Comparison of ENCODE assay signal across 1 cellular context in the genomic region with DNA sequence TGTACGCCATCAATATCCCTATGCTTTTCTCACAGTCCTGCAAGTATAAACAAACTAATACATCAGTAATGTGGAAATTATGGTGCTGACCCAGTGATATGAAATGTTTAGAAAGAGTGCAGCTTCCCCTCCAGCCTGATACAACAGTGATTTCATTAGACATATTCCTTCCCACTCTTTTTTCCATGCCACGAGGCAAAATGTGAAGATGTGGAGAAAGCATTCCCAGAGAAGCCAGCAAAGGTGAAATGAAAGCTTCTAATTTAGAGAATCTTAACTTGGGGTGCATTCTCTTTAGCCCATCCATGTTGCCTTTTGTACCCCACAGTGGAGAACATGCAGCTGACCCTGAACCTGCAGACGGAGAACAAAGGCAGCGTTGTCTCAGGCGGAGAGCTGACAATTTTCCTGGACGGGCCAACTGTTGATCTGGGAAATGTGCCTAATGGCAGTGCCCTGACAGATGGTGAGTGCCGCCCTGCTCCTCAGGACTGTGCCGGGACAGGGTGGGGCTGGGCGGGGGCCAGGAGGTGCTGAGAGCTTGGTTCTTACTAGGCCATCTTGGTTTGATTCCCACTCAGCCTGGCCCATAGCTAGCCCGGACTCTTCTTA.
TF ChIP-seq lines count a peak whose summit lies in the region.

No MANE protein-coding gene starts in this region.

TF ChIP-seq in HepG2, 621 proteins besides CTCF, POLR2A, EP300 and RAD21 (continued from another document and continues in another):
- TF ChIP-seq, protein P1, sequence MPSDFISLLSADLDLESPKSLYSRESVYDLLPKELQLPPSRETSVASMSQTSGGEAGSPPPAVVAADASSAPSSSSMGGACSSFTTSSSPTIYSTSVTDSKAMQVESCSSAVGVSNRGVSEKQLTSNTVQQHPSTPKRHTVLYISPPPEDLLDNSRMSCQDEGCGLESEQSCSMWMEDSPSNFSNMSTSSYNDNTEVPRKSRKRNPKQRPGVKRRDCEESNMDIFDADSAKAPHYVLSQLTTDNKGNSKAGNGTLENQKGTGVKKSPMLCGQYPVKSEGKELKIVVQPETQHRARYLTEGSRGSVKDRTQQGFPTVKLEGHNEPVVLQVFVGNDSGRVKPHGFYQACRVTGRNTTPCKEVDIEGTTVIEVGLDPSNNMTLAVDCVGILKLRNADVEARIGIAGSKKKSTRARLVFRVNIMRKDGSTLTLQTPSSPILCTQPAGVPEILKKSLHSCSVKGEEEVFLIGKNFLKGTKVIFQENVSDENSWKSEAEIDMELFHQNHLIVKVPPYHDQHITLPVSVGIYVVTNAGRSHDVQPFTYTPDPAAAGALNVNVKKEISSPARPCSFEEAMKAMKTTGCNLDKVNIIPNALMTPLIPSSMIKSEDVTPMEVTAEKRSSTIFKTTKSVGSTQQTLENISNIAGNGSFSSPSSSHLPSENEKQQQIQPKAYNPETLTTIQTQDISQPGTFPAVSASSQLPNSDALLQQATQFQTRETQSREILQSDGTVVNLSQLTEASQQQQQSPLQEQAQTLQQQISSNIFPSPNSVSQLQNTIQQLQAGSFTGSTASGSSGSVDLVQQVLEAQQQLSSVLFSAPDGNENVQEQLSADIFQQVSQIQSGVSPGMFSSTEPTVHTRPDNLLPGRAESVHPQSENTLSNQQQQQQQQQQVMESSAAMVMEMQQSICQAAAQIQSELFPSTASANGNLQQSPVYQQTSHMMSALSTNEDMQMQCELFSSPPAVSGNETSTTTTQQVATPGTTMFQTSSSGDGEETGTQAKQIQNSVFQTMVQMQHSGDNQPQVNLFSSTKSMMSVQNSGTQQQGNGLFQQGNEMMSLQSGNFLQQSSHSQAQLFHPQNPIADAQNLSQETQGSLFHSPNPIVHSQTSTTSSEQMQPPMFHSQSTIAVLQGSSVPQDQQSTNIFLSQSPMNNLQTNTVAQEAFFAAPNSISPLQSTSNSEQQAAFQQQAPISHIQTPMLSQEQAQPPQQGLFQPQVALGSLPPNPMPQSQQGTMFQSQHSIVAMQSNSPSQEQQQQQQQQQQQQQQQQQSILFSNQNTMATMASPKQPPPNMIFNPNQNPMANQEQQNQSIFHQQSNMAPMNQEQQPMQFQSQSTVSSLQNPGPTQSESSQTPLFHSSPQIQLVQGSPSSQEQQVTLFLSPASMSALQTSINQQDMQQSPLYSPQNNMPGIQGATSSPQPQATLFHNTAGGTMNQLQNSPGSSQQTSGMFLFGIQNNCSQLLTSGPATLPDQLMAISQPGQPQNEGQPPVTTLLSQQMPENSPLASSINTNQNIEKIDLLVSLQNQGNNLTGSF (CRISPR knock-in tag; IDR thresholded peaks at IDR 0.05), result no peak
- no peak for TF ChIP-seq ZNF275 (CRISPR knock-in tag; IDR thresholded peaks at IDR 0.05; ENCODE audit: borderline replicate concordance)
- TF ChIP-seq, protein P2, sequence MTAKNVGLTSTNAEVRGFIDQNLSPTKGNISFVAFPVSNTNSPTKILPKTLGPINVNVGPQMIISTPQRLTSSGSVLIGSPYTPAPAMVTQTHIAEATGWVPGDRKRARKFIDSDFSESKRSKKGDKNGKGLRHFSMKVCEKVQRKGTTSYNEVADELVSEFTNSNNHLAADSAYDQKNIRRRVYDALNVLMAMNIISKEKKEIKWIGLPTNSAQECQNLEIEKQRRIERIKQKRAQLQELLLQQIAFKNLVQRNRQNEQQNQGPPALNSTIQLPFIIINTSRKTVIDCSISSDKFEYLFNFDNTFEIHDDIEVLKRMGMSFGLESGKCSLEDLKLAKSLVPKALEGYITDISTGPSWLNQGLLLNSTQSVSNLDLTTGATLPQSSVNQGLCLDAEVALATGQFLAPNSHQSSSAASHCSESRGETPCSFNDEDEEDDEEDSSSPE (CRISPR knock-in tag; IDR thresholded peaks at IDR 0.05), result 0 out of 2 replicates have a peak, but pooled peaks have one; percentile 38
- TF ChIP-seq, protein P3, sequence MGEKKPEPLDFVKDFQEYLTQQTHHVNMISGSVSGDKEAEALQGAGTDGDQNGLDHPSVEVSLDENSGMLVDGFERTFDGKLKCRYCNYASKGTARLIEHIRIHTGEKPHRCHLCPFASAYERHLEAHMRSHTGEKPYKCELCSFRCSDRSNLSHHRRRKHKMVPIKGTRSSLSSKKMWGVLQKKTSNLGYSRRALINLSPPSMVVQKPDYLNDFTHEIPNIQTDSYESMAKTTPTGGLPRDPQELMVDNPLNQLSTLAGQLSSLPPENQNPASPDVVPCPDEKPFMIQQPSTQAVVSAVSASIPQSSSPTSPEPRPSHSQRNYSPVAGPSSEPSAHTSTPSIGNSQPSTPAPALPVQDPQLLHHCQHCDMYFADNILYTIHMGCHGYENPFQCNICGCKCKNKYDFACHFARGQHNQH (CRISPR knock-in tag; IDR thresholded peaks at IDR 0.05), result peak; percentile 76
- no peak; the same call in 1 of the 2 replicates for TF ChIP-seq NCOR1 (IDR thresholded peaks at IDR 0.05; ENCODE audit: borderline replicate concordance, low read length)
- no peak for TF ChIP-seq REXO4 (CRISPR knock-in tag; IDR thresholded peaks at IDR 0.05; ENCODE audit: borderline replicate concordance)
- peak; percentile 79; the same call in 1 of the 2 replicates for TF ChIP-seq FOXO1 (CRISPR knock-in tag; IDR thresholded peaks at IDR 0.05)
- TF ChIP-seq NR2F6 (IDR thresholded peaks at IDR 0.05), result peak; percentile 32; the same call in 1 of the 2 replicates
- TF ChIP-seq NR2F6 (CRISPR knock-in tag; IDR thresholded peaks at IDR 0.05), result peak; percentile 69; the same call in 1 of the 2 replicates
- peak; percentile 82 for TF ChIP-seq HDAC2 (CRISPR knock-in tag; IDR thresholded peaks at IDR 0.05)
- no peak for TF ChIP-seq MTF2 (CRISPR knock-in tag; IDR thresholded peaks at IDR 0.05; ENCODE audit: borderline replicate concordance)
- TF ChIP-seq, protein P4, sequence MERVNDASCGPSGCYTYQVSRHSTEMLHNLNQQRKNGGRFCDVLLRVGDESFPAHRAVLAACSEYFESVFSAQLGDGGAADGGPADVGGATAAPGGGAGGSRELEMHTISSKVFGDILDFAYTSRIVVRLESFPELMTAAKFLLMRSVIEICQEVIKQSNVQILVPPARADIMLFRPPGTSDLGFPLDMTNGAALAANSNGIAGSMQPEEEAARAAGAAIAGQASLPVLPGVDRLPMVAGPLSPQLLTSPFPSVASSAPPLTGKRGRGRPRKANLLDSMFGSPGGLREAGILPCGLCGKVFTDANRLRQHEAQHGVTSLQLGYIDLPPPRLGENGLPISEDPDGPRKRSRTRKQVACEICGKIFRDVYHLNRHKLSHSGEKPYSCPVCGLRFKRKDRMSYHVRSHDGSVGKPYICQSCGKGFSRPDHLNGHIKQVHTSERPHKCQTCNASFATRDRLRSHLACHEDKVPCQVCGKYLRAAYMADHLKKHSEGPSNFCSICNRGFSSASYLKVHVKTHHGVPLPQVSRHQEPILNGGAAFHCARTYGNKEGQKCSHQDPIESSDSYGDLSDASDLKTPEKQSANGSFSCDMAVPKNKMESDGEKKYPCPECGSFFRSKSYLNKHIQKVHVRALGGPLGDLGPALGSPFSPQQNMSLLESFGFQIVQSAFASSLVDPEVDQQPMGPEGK (CRISPR knock-in tag; IDR thresholded peaks at IDR 0.05), result peak; percentile 94
- 0 out of 2 replicates have a peak, but pooled peaks have one; percentile 7 for TF ChIP-seq BRD4 (CRISPR knock-in tag; IDR thresholded peaks at IDR 0.05)
- TF ChIP-seq, protein P5, sequence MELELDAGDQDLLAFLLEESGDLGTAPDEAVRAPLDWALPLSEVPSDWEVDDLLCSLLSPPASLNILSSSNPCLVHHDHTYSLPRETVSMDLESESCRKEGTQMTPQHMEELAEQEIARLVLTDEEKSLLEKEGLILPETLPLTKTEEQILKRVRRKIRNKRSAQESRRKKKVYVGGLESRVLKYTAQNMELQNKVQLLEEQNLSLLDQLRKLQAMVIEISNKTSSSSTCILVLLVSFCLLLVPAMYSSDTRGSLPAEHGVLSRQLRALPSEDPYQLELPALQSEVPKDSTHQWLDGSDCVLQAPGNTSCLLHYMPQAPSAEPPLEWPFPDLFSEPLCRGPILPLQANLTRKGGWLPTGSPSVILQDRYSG (CRISPR knock-in tag; IDR thresholded peaks at IDR 0.05), result no peak
- TF ChIP-seq ZNF253 (CRISPR knock-in tag; IDR thresholded peaks at IDR 0.05; ENCODE audit: borderline replicate concordance), result no peak
- peak; percentile 41; the same call in 1 of the 2 replicates for TF ChIP-seq MIER3 (CRISPR knock-in tag; IDR thresholded peaks at IDR 0.05; ENCODE audit: borderline replicate concordance)
- TF ChIP-seq, protein P6, sequence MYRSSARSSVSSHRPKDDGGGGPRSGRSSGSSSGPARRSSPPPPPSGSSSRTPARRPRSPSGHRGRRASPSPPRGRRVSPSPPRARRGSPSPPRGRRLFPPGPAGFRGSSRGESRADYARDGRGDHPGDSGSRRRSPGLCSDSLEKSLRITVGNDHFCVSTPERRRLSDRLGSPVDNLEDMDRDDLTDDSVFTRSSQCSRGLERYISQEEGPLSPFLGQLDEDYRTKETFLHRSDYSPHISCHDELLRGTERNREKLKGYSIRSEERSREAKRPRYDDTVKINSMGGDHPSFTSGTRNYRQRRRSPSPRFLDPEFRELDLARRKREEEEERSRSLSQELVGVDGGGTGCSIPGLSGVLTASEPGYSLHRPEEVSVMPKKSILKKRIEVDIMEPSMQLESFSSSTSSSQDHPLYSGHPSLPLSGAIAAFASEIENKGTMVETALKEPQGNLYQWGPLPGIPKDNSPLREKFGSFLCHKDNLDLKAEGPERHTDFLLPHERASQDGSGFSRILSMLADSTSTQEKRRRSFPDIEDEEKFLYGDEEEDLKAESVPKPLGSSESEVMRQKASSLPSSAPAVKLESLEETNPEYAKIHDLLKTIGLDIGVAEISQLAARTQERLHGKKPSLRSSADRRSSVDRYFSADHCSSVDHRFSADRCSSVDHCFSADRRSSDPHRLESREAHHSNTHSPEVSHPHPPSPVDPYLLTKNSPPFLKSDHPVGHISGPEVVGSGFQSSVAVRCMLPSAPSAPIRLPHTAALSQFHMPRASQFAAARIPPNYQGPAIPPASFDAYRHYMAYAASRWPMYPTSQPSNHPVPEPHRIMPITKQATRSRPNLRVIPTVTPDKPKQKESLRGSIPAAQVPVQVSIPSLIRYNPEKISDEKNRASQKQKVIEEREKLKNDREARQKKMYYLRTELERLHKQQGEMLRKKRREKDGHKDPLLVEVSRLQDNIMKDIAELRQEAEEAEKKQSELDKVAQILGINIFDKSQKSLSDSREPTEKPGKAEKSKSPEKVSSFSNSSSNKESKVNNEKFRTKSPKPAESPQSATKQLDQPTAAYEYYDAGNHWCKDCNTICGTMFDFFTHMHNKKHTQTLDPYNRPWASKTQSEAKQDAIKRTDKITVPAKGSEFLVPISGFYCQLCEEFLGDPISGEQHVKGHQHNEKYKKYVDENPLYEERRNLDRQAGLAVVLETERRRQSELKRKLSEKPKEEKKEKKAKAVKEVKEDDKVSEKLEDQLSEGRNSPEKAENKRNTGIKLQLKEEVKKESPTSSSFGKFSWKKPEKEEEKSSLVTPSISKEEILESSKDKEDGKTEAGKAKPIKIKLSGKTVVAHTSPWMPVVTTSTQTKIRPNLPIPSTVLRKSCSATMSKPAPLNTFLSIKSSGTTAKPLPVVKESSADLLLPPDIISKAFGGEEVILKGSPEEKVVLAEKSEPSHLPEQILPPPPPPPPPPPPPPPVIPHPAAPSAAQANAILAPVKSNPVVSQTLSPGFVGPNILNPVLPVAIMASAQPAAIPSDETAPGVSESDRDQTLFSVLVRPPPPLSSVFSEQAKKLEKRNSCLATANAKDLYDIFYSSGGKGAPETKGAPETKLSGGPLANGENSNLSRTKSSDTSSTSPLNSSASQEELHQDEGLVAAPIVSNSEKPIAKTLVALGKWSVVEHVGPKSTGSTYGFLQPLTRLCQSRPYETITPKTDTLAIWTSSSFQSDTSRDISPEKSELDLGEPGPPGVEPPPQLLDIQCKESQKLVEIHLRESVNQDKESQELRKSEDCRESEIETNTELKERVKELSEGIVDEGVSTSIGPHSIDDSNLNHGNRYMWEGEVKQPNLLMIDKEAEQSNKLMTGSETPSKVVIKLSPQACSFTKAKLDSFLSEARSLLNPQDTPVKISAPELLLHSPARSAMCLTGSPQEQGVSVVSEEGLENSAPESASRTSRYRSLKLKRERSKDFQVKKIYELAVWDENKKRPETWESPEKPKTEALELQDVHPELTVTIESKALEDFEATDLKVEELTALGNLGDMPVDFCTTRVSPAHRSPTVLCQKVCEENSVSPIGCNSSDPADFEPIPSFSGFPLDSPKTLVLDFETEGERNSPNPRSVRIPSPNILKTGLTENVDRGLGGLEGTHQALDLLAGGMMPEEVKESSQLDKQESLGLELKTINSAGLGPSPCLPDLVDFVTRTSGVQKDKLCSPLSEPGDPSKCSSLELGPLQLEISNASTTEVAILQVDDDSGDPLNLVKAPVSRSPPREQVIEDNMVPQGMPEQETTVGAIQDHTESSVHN (CRISPR knock-in tag; IDR thresholded peaks at IDR 0.05), result no peak
- TF ChIP-seq SMAD9 (CRISPR knock-in tag; IDR thresholded peaks at IDR 0.05), result no peak
- TF ChIP-seq CEBPB (IDR thresholded peaks at IDR 0.05; ENCODE audit: borderline replicate concordance, low read depth, low read length), result no peak
- TF ChIP-seq KLF11 (CRISPR knock-in tag; IDR thresholded peaks at IDR 0.05), result no peak
- TF ChIP-seq HOXA3 (CRISPR knock-in tag; IDR thresholded peaks at IDR 0.05), result 0 out of 2 replicates have a peak, but pooled peaks have one; percentile 37
- TF ChIP-seq ZNF282 (IDR thresholded peaks at IDR 0.05; ENCODE audit: partially characterized antibody), result no peak
- TF ChIP-seq IRF2 (CRISPR knock-in tag; IDR thresholded peaks at IDR 0.05), result peak; percentile 75
- TF ChIP-seq EZH2 (conservative IDR thresholded peaks at IDR 0.05; ENCODE audit: low read depth, low read length), result no peak
- TF ChIP-seq ZBTB20 (CRISPR knock-in tag; IDR thresholded peaks at IDR 0.05; ENCODE audit: borderline replicate concordance, low read depth), result no peak
- peak; percentile 65; the same call in 1 of the 2 replicates for TF ChIP-seq RXRA (CRISPR knock-in tag; IDR thresholded peaks at IDR 0.05)
- TF ChIP-seq ARID2 (CRISPR knock-in tag; IDR thresholded peaks at IDR 0.05; ENCODE audit: borderline replicate concordance), result no peak
- no peak for TF ChIP-seq ZNF878 (CRISPR knock-in tag; IDR thresholded peaks at IDR 0.05)
- TF ChIP-seq, protein P7, sequence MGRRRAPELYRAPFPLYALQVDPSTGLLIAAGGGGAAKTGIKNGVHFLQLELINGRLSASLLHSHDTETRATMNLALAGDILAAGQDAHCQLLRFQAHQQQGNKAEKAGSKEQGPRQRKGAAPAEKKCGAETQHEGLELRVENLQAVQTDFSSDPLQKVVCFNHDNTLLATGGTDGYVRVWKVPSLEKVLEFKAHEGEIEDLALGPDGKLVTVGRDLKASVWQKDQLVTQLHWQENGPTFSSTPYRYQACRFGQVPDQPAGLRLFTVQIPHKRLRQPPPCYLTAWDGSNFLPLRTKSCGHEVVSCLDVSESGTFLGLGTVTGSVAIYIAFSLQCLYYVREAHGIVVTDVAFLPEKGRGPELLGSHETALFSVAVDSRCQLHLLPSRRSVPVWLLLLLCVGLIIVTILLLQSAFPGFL (CRISPR knock-in tag; IDR thresholded peaks at IDR 0.05), result no peak
- TF ChIP-seq MAX (IDR thresholded peaks at IDR 0.05), result peak; percentile 55; the same call in 1 of the 2 replicates
- no peak for TF ChIP-seq ZNF724P (CRISPR knock-in tag; IDR thresholded peaks at IDR 0.05; ENCODE audit: borderline replicate concordance)
- TF ChIP-seq ZNF430 (CRISPR knock-in tag; IDR thresholded peaks at IDR 0.05), result no peak
- peak; percentile 75; the same call in 1 of the 2 replicates for TF ChIP-seq ZBTB38 (CRISPR knock-in tag; IDR thresholded peaks at IDR 0.05)
